In the genomic region with DNA sequence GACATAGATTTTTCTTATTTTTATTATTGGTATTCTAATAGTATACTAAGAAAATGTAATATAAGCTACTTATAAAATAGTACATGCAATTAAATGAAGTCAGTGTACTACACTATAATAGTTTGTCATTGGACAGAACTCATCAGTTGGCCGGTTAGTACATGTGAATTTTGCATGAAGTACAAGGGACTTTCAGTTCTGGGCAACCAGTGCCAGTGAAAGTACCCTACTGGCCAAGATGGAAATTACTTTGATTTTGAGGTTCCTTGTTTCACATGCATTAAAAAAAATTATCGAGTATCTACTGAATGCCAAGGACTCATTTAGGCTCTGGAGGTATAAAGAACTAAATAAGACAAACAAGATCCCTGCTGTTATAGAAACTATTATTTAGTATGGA, we compare ENCODE assay signal across 9 cellular contexts.
DNase-seq lines count a peak whose midpoint lies in the region; ATAC-seq, FAIRE-seq and TF ChIP-seq lines count a peak whose summit lies in the region.
"Had no signal": no experiment of that assay in that cellular context is flagged by ENCODE, and none has a peak within 500 bp of the region (broad histone marks: within the 10 kb centered on the region; RNA-seq: fewer than 3 reads in every experiment).

No MANE protein-coding gene starts in this region.

- in situ Hi-C loops in GM12878 (cut with MboI), result no loop called here

- H3K4me1 ChIP-seq in KMS-11 (ENCODE audit: low read depth, poor library complexity, severe bottlenecking) (no peaks in the 10 kb centered on the region), GM12878 (ENCODE audit: control insufficient read depth, insufficient read depth, low read length) (peaks cover 11% of the 10 kb centered on the region), neural progenitor cell (no peaks in the 10 kb centered on the region)

- DNase-seq in GM12878 (ENCODE audit: low read depth, low spot score), result peak; percentile 17
- DNase-seq in neural progenitor cell (ENCODE audit: low spot score), result no peak
- DNase-seq in OCI-M2 (lab: John Stamatoyannopoulos, UW; ENCODE audit: unreplicated experiment), result no peak
- DNase-seq in activated effector memory CD4-positive, alpha-beta T cell treated with Interleukin-2 at 50 U/mL for 16 hours, result no peak
- DNase-seq in stimulated activated naive CD8-positive, alpha-beta T cell treated with anti-CD3 and anti-CD28 coated beads, Interleukin-15, amount 100 ng/mL, for 72 hours, result no peak
- DNase-seq in hepatic stellate cell (ENCODE audit: low spot score), result no peak
- DNase-seq: left ventricle myocardium superior had no signal

- SMC1A ChIA-PET in GM12878 (lab: Charles Lee; ENCODE audit: uncharacterized antibody, unreplicated experiment), result interaction anchor here (1.0 to 1.3 kb wide), 4 partner anchors 11 to 124 kb away, joined by 3 to 5 read pairs (median 3); no protein-coding TSS in a partner anchor

- no peak for TF ChIP-seq EP300 in GM12878 (IDR thresholded peaks at IDR 0.05; ENCODE audit: borderline replicate concordance in 1 of 2, control insufficient read depth in 1 of 2, low read depth in 2 of 2, low read length in 2 of 2)

- H3K4me3 Mint-ChIP-seq in neural progenitor cell, result no peak overlapping the region
- no peak overlapping the region for H3K4me3 Mint-ChIP-seq in stimulated activated naive CD8-positive, alpha-beta T cell treated with anti-CD3 and anti-CD28 coated beads, Interleukin-15, amount 100 ng/mL, for 72 hours

- no peaks in the 10 kb centered on the region; the same call in 1 of the 3 replicates for H3K9me3 ChIP-seq in GM12878 (replicated peaks; ENCODE audit: control insufficient read depth, insufficient read depth, low read length)
- H3K9me3 ChIP-seq in neural progenitor cell (ENCODE audit: low read depth), result no peaks in the 10 kb centered on the region

- no peaks in the 10 kb centered on the region for H4K20me1 ChIP-seq in KMS-11 (ENCODE audit: insufficient read depth)
- H4K20me1 ChIP-seq in GM12878 (ENCODE audit: control insufficient read depth, insufficient read depth), result no peaks in the 10 kb centered on the region
- no peaks in the 10 kb centered on the region for H4K20me1 ChIP-seq in neural progenitor cell (ENCODE audit: low read depth)

- peaks cover 6% of the 10 kb centered on the region for H3K4me1 Mint-ChIP-seq in neural progenitor cell
- H3K4me1 Mint-ChIP-seq in stimulated activated naive CD8-positive, alpha-beta T cell treated with anti-CD3 and anti-CD28 coated beads, Interleukin-15, amount 100 ng/mL, for 72 hours, result no peaks in the 10 kb centered on the region

- H3K27ac Mint-ChIP-seq in neural progenitor cell, result no peak overlapping the region
- no peak overlapping the region for H3K27ac Mint-ChIP-seq in stimulated activated naive CD8-positive, alpha-beta T cell treated with anti-CD3 and anti-CD28 coated beads, Interleukin-15, amount 100 ng/mL, for 72 hours

- H3K36me3 ChIP-seq in KMS-11 (ENCODE audit: insufficient read depth) (no peaks in the 10 kb centered on the region), GM12878 (ENCODE audit: control insufficient read depth in 2 of 2, insufficient read depth in 2 of 2, low read length in 1 of 2) (no peaks in the 10 kb centered on the region), neural progenitor cell (no peaks in the 10 kb centered on the region)

- RAD21 ChIA-PET in GM12878 (lab: Charles Lee; ENCODE audit: unreplicated experiment), result no interaction called here

- no TSS peak for BruUV-seq in GM12878 (replicated peaks; lab: Mats Ljungman, UMichigan)

- CTCF ChIA-PET in GM12878 (lab: Yijun Ruan, JAX), result interaction anchor here (0.5 to 1.6 kb wide), 3 partner anchors 12 to 440 kb away, joined by 3 to 4 read pairs (median 3); no protein-coding TSS in a partner anchor

- no peaks in the 10 kb centered on the region for H3F3A ChIP-seq in neural progenitor cell (ENCODE audit: low read depth)

- H3K27me3 ChIP-seq in KMS-11 (ENCODE audit: insufficient read depth, low read depth) (no peaks in the 10 kb centered on the region), GM12878 (replicated peaks in 1 of 2; ENCODE audit: control insufficient read depth in 2 of 2, insufficient read depth in 2 of 2, low read length in 1 of 2) (no peaks in the 10 kb centered on the region), neural progenitor cell (no peaks in the 10 kb centered on the region)

- no peak for TF ChIP-seq POLR2A in GM12878 (IDR thresholded peaks at IDR 0.05; ENCODE audit: low read depth, low read length)

- peak; percentile 29; the same call in 1 of the 2 replicates for TF ChIP-seq CTCF in GM12874 (IDR thresholded peaks at IDR 0.05; ENCODE audit: insufficient read depth, low read depth, low read length)
- peak; percentile 47; the same call in 1 of the 2 replicates for TF ChIP-seq CTCF in KMS-11 (conservative IDR thresholded peaks at IDR 0.05; ENCODE audit: low read depth, low read length)
- TF ChIP-seq CTCF in GM12878 (IDR thresholded peaks at IDR 0.05 in 2 of 3, conservative IDR thresholded peaks at IDR 0.05 in 1 of 3; ENCODE audit: control insufficient read depth in 2 of 3, extremely low read depth in 1 of 3, insufficient read depth in 1 of 3, low read depth in 3 of 3, low read length in 3 of 3), result peak in 2 of 3 experiments; percentile 25 to 43; a peak in 2 of 6 replicates
- peak; percentile 35 for TF ChIP-seq CTCF in neural progenitor cell (IDR thresholded peaks at IDR 0.05)

- H3K9ac ChIP-seq in KMS-11 (no peak overlapping the region), GM12878 (ENCODE audit: control insufficient read depth, insufficient read depth, low read length) (no peak overlapping the region), neural progenitor cell (no peak overlapping the region)

- H3K4me2 ChIP-seq in KMS-11 (no peak overlapping the region), GM12878 (ENCODE audit: control insufficient read depth, insufficient read depth) (no peak overlapping the region), neural progenitor cell (no peak overlapping the region)

- 29% methylated on average over 2 of the region's 2 CpGs for WGBS in GM12878 (ENCODE audit: insufficient coverage, insufficient replicate concordance, low lambda C conversion rate, missing lambda C conversion rate)

- intact Hi-C loops in GM12878 (cut with micrococcal nuclease; ENCODE audit: unreplicated experiment), result no loop called here

- H3K27me3 Mint-ChIP-seq in neural progenitor cell (ENCODE audit: insufficient read depth, low read depth), result no peaks in the 10 kb centered on the region
- H3K27me3 Mint-ChIP-seq in stimulated activated naive CD8-positive, alpha-beta T cell treated with anti-CD3 and anti-CD28 coated beads, Interleukin-15, amount 100 ng/mL, for 72 hours, result peaks cover 24% of the 10 kb centered on the region

- H3K27ac ChIP-seq in KMS-11 (no peak overlapping the region), GM12878 (ENCODE audit: control insufficient read depth, insufficient read depth) (no peak overlapping the region), neural progenitor cell (no peak overlapping the region)

- FAIRE-seq in GM12878 (lab: Jason Lieb, UNC), result no peak

- POLR2A ChIA-PET in GM12878 (lab: Charles Lee), result no interaction called here

- H2AFZ ChIP-seq in KMS-11 (ENCODE audit: low read depth), result no peak overlapping the region
- H2AFZ ChIP-seq in GM12878 (ENCODE audit: control insufficient read depth, low read depth, low read length), result no peak overlapping the region
- H2AFZ ChIP-seq in neural progenitor cell (replicated peaks), result no peak overlapping the region

- H3K79me2 ChIP-seq in KMS-11 (ENCODE audit: insufficient read depth, low read depth) (no peaks in the 10 kb centered on the region), GM12878 (ENCODE audit: control insufficient read depth, insufficient read depth, low read length) (no peaks in the 10 kb centered on the region), neural progenitor cell (ENCODE audit: low read depth) (no peaks in the 10 kb centered on the region)

- H3K4me3 ChIP-seq in KMS-11 (IDR thresholded peaks at IDR 0.05; ENCODE audit: insufficient read depth, low read depth, low read length), result no peak overlapping the region
- no peak overlapping the region for H3K4me3 ChIP-seq in GM12878
- H3K4me3 ChIP-seq in neural progenitor cell, result no peak overlapping the region

- peaks cover 3% of the 10 kb centered on the region for H3K9me3 Mint-ChIP-seq in neural progenitor cell
- H3K9me3 Mint-ChIP-seq in stimulated activated naive CD8-positive, alpha-beta T cell treated with anti-CD3 and anti-CD28 coated beads, Interleukin-15, amount 100 ng/mL, for 72 hours, result no peaks in the 10 kb centered on the region

- ATAC-seq in GM12878, result peak; percentile 80
- no peak for ATAC-seq in stimulated activated naive CD8-positive, alpha-beta T cell treated with anti-CD3 and anti-CD28 coated beads, Interleukin-15, amount 100 ng/mL, for 72 hours
- ATAC-seq: left ventricle myocardium superior had no signal

- TF ChIP-seq RAD21 in GM12878 (IDR thresholded peaks at IDR 0.05; ENCODE audit: insufficient read depth, low read depth, low read length), result no peak

- peaks cover 1% of the 10 kb centered on the region for H3K36me3 Mint-ChIP-seq in neural progenitor cell

TF ChIP-seq in GM12878, 131 proteins besides CTCF, POLR2A, EP300 and RAD21 (continues in another document):
- TF ChIP-seq ZNF384 (IDR thresholded peaks at IDR 0.05; ENCODE audit: borderline replicate concordance, low read depth, low read length), result no peak
- no peak for TF ChIP-seq PAX8 (IDR thresholded peaks at IDR 0.05)
- no peak for TF ChIP-seq NFYA (IDR thresholded peaks at IDR 0.05; ENCODE audit: borderline replicate concordance, low read depth, low read length)
- TF ChIP-seq, protein P1, sequence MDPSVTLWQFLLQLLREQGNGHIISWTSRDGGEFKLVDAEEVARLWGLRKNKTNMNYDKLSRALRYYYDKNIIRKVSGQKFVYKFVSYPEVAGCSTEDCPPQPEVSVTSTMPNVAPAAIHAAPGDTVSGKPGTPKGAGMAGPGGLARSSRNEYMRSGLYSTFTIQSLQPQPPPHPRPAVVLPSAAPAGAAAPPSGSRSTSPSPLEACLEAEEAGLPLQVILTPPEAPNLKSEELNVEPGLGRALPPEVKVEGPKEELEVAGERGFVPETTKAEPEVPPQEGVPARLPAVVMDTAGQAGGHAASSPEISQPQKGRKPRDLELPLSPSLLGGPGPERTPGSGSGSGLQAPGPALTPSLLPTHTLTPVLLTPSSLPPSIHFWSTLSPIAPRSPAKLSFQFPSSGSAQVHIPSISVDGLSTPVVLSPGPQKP (IDR thresholded peaks at IDR 0.05; ENCODE audit: low read depth, low read length), result no peak
